11 cellular contexts compared by ENCODE assay signal in the genomic region with DNA sequence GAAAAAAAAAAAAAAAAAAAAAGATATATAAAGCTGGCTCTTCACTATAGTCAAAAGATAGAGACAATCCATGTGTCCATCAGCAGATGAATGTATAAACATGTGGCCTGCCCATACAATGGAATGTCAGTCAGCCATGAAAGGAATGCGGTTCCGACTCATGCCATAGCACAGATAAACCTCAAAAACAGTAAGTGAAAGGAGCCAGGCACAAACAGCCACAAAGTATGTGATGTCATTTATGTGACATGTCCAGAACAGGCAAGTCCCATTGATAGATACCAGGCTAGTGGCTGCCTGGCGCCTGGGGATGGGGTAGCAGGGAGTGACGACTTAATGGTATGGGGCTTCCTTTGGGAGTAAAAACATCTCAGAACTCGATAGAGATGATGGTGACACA.
DNase-seq lines count a peak whose midpoint lies in the region; ATAC-seq, FAIRE-seq and TF ChIP-seq lines count a peak whose summit lies in the region.
"Had no signal": no experiment of that assay in that cellular context is flagged by ENCODE, and none has a peak within 500 bp of the region (broad histone marks: within the 10 kb centered on the region; RNA-seq: fewer than 3 reads in every experiment).

No MANE protein-coding gene starts in this region.

- CTCF ChIA-PET in endothelial cell of umbilical vein (lab: Charles Lee) = no interaction called here

- intact Hi-C loops in endothelial cell of umbilical vein (cut with micrococcal nuclease) = no loop called here

- TF ChIP-seq EP300 in neural cell (conservative IDR thresholded peaks at IDR 0.05; ENCODE audit: poor library complexity, severe bottlenecking) = no peak

- H3K4me3 ChIP-seq in endothelial cell of umbilical vein (replicated peaks in 1 of 3; ENCODE audit: insufficient read depth in 1 of 3, low read depth in 1 of 3, low read length in 3 of 3) = no peak overlapping the region
- no peak overlapping the region for H3K4me3 ChIP-seq in neural cell (ENCODE audit: low read length)

- DNase-seq in Caki2 (ENCODE audit: low read depth) (peak; percentile 77), RPMI7951 (ENCODE audit: low read depth) (peak; percentile 82), endothelial cell of umbilical vein (ENCODE audit: low read depth, low spot score) (peak; percentile 46), D721Med (ENCODE audit: insufficient read length, low spot score) (no peak), NCI-H526 treated with DMSO at 0.1 percent for 48 hours (lab: John Stamatoyannopoulos, UW) (no peak), T-helper 1 cell (no peak)
- DNase-seq: activated naive CD8-positive, alpha-beta T cell treated with anti-CD3 and anti-CD28 coated beads, Interleukin-2, amount 10 ng/mL, durations not matched to agents 7 days and 5 days; NCI-H2227 treated with DMSO at 0.1 percent for 48 hours; stimulated activated naive CD8-positive, alpha-beta T cell treated with anti-CD3 and anti-CD28 coated beads, Interleukin-15, Interleukin-2, amounts not matched to agents 100 U/mL and 50 U/mL, for 24 hours had no signal

- dilution Hi-C loops in endothelial cell of umbilical vein (cut with MboI; ENCODE audit: extremely low pct_ligation_motif_present, low sequenced_read_pairs) = no loop called here

- H3K27me3 ChIP-seq in endothelial cell of umbilical vein (ENCODE audit: control insufficient read depth in 2 of 2, insufficient read depth in 2 of 2, low read length in 2 of 2) (no peaks in the 10 kb centered on the region), neural cell (ENCODE audit: insufficient read depth, low read depth, low read length) (no peaks in the 10 kb centered on the region)

- H4K20me1 ChIP-seq in endothelial cell of umbilical vein (replicated peaks; ENCODE audit: control insufficient read depth, extremely low read depth, insufficient read depth, low read length) (no peaks in the 10 kb centered on the region), neural cell (ENCODE audit: insufficient read depth) (no peaks in the 10 kb centered on the region)

- H3K9ac ChIP-seq in endothelial cell of umbilical vein (replicated peaks; ENCODE audit: extremely low read depth, insufficient read depth, low read length) = no peak overlapping the region
- H3K9ac ChIP-seq in neural cell (ENCODE audit: low read length) = no peak overlapping the region

- TF ChIP-seq CTCF in endothelial cell of umbilical vein (IDR thresholded peaks at IDR 0.05; ENCODE audit: extremely low read depth in 1 of 2, insufficient read depth in 1 of 2, low read depth in 1 of 2, low read length in 2 of 2) = no peak
- no peak for TF ChIP-seq CTCF in neural cell (IDR thresholded peaks at IDR 0.05; ENCODE audit: poor library complexity, severe bottlenecking)
- TF ChIP-seq CTCF in D721Med (IDR thresholded peaks at IDR 0.05; ENCODE audit: insufficient read depth, missing control alignments) = no peak

- H3K9me1 ChIP-seq in endothelial cell of umbilical vein (replicated peaks; ENCODE audit: control insufficient read depth, extremely low read depth, insufficient read depth, low read length) = no peaks in the 10 kb centered on the region

- H3K9me3 ChIP-seq in endothelial cell of umbilical vein (replicated peaks; ENCODE audit: control insufficient read depth, insufficient read depth, low read length) = no peaks in the 10 kb centered on the region
- no peaks in the 10 kb centered on the region for H3K9me3 ChIP-seq in neural cell (ENCODE audit: low read length)

- H2AFZ ChIP-seq in endothelial cell of umbilical vein (ENCODE audit: low read depth, low read length) (no peak overlapping the region), neural cell (ENCODE audit: low read depth, low read length) (no peak overlapping the region)

- H3K36me3 ChIP-seq in endothelial cell of umbilical vein (ENCODE audit: control insufficient read depth in 2 of 2, extremely low read depth in 1 of 2, insufficient read depth in 2 of 2, low read length in 2 of 2) (no peaks in the 10 kb centered on the region), neural cell (ENCODE audit: insufficient read depth, low read length) (no peaks in the 10 kb centered on the region)

- ATAC-seq in HG02623 (IDR thresholded peaks at IDR 0.05; ENCODE audit: unreplicated experiment) = no peak
- ATAC-seq: stimulated activated naive CD8-positive, alpha-beta T cell treated with anti-CD3 and anti-CD28 coated beads, Interleukin-15, Interleukin-2, amounts not matched to agents 100 U/mL and 50 U/mL, for 24 hours had no signal

- H3K27ac ChIP-seq in endothelial cell of umbilical vein (ENCODE audit: insufficient read depth, low read depth, low read length) = no peak overlapping the region
- H3K27ac ChIP-seq in neural cell (ENCODE audit: low read length) = peak overlapping the region; percentile 88

- FAIRE-seq in endothelial cell of umbilical vein (lab: Jason Lieb, UNC) = no peak
- no peak for FAIRE-seq in D721Med (lab: Jason Lieb, UNC)

- no peak for TF ChIP-seq POLR2A in endothelial cell of umbilical vein (IDR thresholded peaks at IDR 0.05; ENCODE audit: low read depth, low read length)

- no peaks in the 10 kb centered on the region for H3F3A ChIP-seq in neural cell (ENCODE audit: insufficient read depth, low read length, poor library complexity, severe bottlenecking)

- H3K4me1 ChIP-seq in endothelial cell of umbilical vein (ENCODE audit: control insufficient read depth, extremely low read depth, insufficient read depth, low read length) = peaks cover 8% of the 10 kb centered on the region

- TF ChIP-seq RAD21 in neural cell (conservative IDR thresholded peaks at IDR 0.05) = no peak

- no TSS peak for BruUV-seq in endothelial cell of umbilical vein (replicated peaks; lab: Mats Ljungman, UMichigan)

- H3K9me2 ChIP-seq in neural cell (ENCODE audit: insufficient read depth, low read length) = no peaks in the 10 kb centered on the region

- in situ Hi-C loops in Caki2 (cut with HindIII; ENCODE audit: low pct_unique_long_range_greater_than_20kb, low sequenced_read_pairs) = no loop called here

- no peak overlapping the region for H3K4me2 ChIP-seq in endothelial cell of umbilical vein (ENCODE audit: insufficient read depth, low read length)
- H3K4me2 ChIP-seq in neural cell (ENCODE audit: low read length) = no peak overlapping the region

- H3K79me2 ChIP-seq in endothelial cell of umbilical vein (ENCODE audit: control insufficient read depth, insufficient read depth, low read length) = peaks cover 19% of the 10 kb centered on the region
- peaks cover 38% of the 10 kb centered on the region for H3K79me2 ChIP-seq in neural cell (replicated peaks; ENCODE audit: insufficient read depth, low read length)

- POLR2A ChIA-PET in endothelial cell of umbilical vein (lab: Charles Lee) = no interaction called here

TF ChIP-seq in endothelial cell of umbilical vein, 7 proteins besides CTCF, POLR2A, EP300 and RAD21:
- TF ChIP-seq MYC (IDR thresholded peaks at IDR 0.05; ENCODE audit: low read depth, low read length) = no peak
- TF ChIP-seq MAX (IDR thresholded peaks at IDR 0.05; ENCODE audit: insufficient read depth, insufficient read length) = no peak
- TF ChIP-seq POLR2AphosphoS5 (IDR thresholded peaks at IDR 0.05; ENCODE audit: insufficient read depth, low read depth, low read length) = no peak
- TF ChIP-seq EZH2 (IDR thresholded peaks at IDR 0.05; ENCODE audit: borderline replicate concordance, low read depth, low read length, severe bottlenecking) = no peak
- no peak for TF ChIP-seq JUN (IDR thresholded peaks at IDR 0.05; ENCODE audit: borderline replicate concordance, insufficient read depth, insufficient read length, low read depth)
- no peak for TF ChIP-seq GATA2 (IDR thresholded peaks at IDR 0.05; ENCODE audit: insufficient read depth, insufficient read length, low read depth, low read length)
- no peak for TF ChIP-seq FOS (IDR thresholded peaks at IDR 0.05; ENCODE audit: borderline replicate concordance, insufficient read depth, low read length)

TF ChIP-seq in neural cell, 6 proteins besides CTCF, POLR2A, EP300 and RAD21:
- no peak for TF ChIP-seq REST (IDR thresholded peaks at IDR 0.05; ENCODE audit: borderline replicate concordance)
- no peak for TF ChIP-seq EZH2 (IDR thresholded peaks at IDR 0.05; ENCODE audit: borderline replicate concordance, insufficient read depth, low read length, poor library complexity, severe bottlenecking)
- no peak for TF ChIP-seq POLR2AphosphoS5 (IDR thresholded peaks at IDR 0.05)
- no peak for TF ChIP-seq SMC3 (conservative IDR thresholded peaks at IDR 0.05; ENCODE audit: poor library complexity)
- no peak for TF ChIP-seq TAF1 (IDR thresholded peaks at IDR 0.05; ENCODE audit: low read depth)
- no peak for TF ChIP-seq MXI1 (conservative IDR thresholded peaks at IDR 0.05; ENCODE audit: poor library complexity, severe bottlenecking)

Comparison
In these comparisons a context has a peak if more than half of its experiments do, and no peak if none do; other contexts are left out.
1. DNase-seq: peak in Caki2 (single experiment), RPMI7951 (single experiment) and endothelial cell of umbilical vein (single experiment); none in D721Med (single experiment), NCI-H526 treated with DMSO at 0.1 percent for 48 hours (single experiment) and T-helper 1 cell (0 of 5).